In genomic region chr14:65412189-65412846, GRCh38 we compare ENCODE assay signal across 1 cellular context.
A peak's percentile ranks its signal among the peaks of the same experiment; 100 is the strongest.
TF ChIP-seq lines count a peak whose summit lies in the region.

FUT8 (plus strand) TSS chr14:65412730; CDS start chr14:65561564, 148,834 bp downstream.

TF ChIP-seq in H1, 55 proteins besides CTCF, POLR2A, EP300 and RAD21:
- TF ChIP-seq TBP (IDR thresholded peaks at IDR 0.05; ENCODE audit: low read depth, low read length) (peak; percentile 56; the same call in 1 of the 2 replicates), KDM5A (IDR thresholded peaks at IDR 0.05; ENCODE audit: low read length) (peak; percentile 27; the same call in 1 of the 2 replicates), SIN3A (conservative IDR thresholded peaks at IDR 0.05 in 1 of 2, IDR thresholded peaks at IDR 0.05 in 1 of 2; ENCODE audit: low read depth in 1 of 2, low read length in 2 of 2) (peak in 1 of 2 experiments; percentile 70; a peak in 1 of 4 replicates), YY1 (IDR thresholded peaks at IDR 0.05; ENCODE audit: low read depth, low read length) (peak; percentile 57; the same call in 1 of the 2 replicates), E2F6 (IDR thresholded peaks at IDR 0.05) (peak; percentile 60), TCF12 (IDR thresholded peaks at IDR 0.05; ENCODE audit: low read depth, low read length) (no peak), TAF7 (optimal IDR thresholded peaks at IDR 0.05; ENCODE audit: borderline replicate concordance, low read depth, low read length) (peak; percentile 69), JUN (IDR thresholded peaks at IDR 0.05; ENCODE audit: low read depth, low read length) (peak; percentile 50; the same call in 1 of the 2 replicates), CTBP2 (IDR thresholded peaks at IDR 0.05; ENCODE audit: borderline replicate concordance, insufficient read depth, insufficient read length, low read length) (no peak), PHF8 (conservative IDR thresholded peaks at IDR 0.05; ENCODE audit: low read depth, low read length) (peak; percentile 32), SAP30 (IDR thresholded peaks at IDR 0.05; ENCODE audit: insufficient read depth, insufficient replicate concordance, low read length) (no peak), CREB1 (IDR thresholded peaks at IDR 0.05) (peak; percentile 37; the same call in 1 of the 2 replicates), TAF1 (IDR thresholded peaks at IDR 0.05; ENCODE audit: low read depth, low read length) (peak; percentile 80), BRCA1 (IDR thresholded peaks at IDR 0.05; ENCODE audit: low read depth, low read length) (no peak), ASH2L (IDR thresholded peaks at IDR 0.05; ENCODE audit: low read length) (peak; percentile 67), GTF2F1 (IDR thresholded peaks at IDR 0.05; ENCODE audit: borderline replicate concordance, low read depth, low read length) (0 out of 2 replicates have a peak, but pooled peaks have one; percentile 50), HDAC2 (IDR thresholded peaks at IDR 0.05; ENCODE audit: borderline replicate concordance in 1 of 2, low read depth in 2 of 2, low read length in 2 of 2) (0 out of 4 replicates have a peak, but pooled peaks have one; percentile 27 to 65), POLR2AphosphoS5 (IDR thresholded peaks at IDR 0.05; ENCODE audit: low read depth, low read length) (peak; percentile 73), NRF1 (IDR thresholded peaks at IDR 0.05; ENCODE audit: low read depth, low read length) (peak; percentile 88), SP4 (IDR thresholded peaks at IDR 0.05; ENCODE audit: low read length) (no peak; the same call in 1 of the 2 replicates), RNF2 (IDR thresholded peaks at IDR 0.05; ENCODE audit: borderline replicate concordance, low read depth, low read length, missing control alignments, poor library complexity, severe bottlenecking) (no peak), CHD1 (IDR thresholded peaks at IDR 0.05; ENCODE audit: low read depth, low read length) (no peak)
- TF ChIP-seq, protein P1, sequence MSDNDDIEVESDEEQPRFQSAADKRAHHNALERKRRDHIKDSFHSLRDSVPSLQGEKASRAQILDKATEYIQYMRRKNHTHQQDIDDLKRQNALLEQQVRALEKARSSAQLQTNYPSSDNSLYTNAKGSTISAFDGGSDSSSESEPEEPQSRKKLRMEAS (IDR thresholded peaks at IDR 0.05): peak; percentile 85
- TF ChIP-seq, protein P2, sequence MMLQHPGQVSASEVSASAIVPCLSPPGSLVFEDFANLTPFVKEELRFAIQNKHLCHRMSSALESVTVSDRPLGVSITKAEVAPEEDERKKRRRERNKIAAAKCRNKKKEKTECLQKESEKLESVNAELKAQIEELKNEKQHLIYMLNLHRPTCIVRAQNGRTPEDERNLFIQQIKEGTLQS (IDR thresholded peaks at IDR 0.05; ENCODE audit: insufficient read depth, low read depth, low read length): no peak
TF ChIP-seq in H1: peak in this region for 16.
